In genomic region chr19:30854207-30854606, GRCh38 we compare ENCODE assay signal across 7 cellular contexts.
"Had no signal": no experiment of that assay in that cellular context is flagged by ENCODE, and none has a peak within 500 bp of the region (broad histone marks: within the 10 kb centered on the region; RNA-seq: fewer than 3 reads in every experiment).

No MANE protein-coding gene starts in this region.

- ATAC-seq: HepG2, K562 had no signal

- H3K4me3 ChIP-seq: K562 had no signal

- DNase-seq: IMR-90, KBM-7, KG1 had no signal

- H3K27ac ChIP-seq: HL-60, KMS-11 had no signal
